Comparison of ENCODE assay signal across 8 cellular contexts in genomic region chr17:40038882-40039513, GRCh38. TPM values are rescaled to one million over a fixed set of nuclear protein-coding genes. Genes with fewer than 3 reads are reported as not detected.
DNase-seq lines count a peak whose midpoint lies in the region; TF ChIP-seq lines count a peak whose summit lies in the region.

No MANE protein-coding gene starts in this region.

- TF ChIP-seq CTCF in AG09309 (IDR thresholded peaks at IDR 0.05; ENCODE audit: control insufficient read depth, insufficient read depth, low read depth, low read length, missing control alignments), result peak; percentile 86
- peak; percentile 86 for TF ChIP-seq CTCF in astrocyte of the cerebellum (IDR thresholded peaks at IDR 0.05; ENCODE audit: low read depth, low read length, missing control alignments)

- peaks cover 21% of the 10 kb centered on the region for H3K36me3 ChIP-seq in iPS-20b (ENCODE audit: insufficient read depth, low read depth, low read length)

- H3K4me3 ChIP-seq in AG09309 (ENCODE audit: control insufficient read depth, low read depth, low read length) (no peak overlapping the region), astrocyte of the cerebellum (ENCODE audit: low read depth, low read length) (no peak overlapping the region), iPS-20b (ENCODE audit: low read length) (no peak overlapping the region)

- H3K27ac ChIP-seq in iPS-20b (ENCODE audit: low read length), result no peak overlapping the region
- H3K27ac ChIP-seq in substantia nigra (ENCODE audit: low read depth, low read length, poor library complexity, severe bottlenecking), result peak overlapping the region; percentile 30

- in situ Hi-C loops in astrocyte of the cerebellum (cut with HindIII; ENCODE audit: low sequenced_read_pairs), result no loop called here

- H3K9me3 ChIP-seq in iPS-20b (ENCODE audit: insufficient read depth, low read depth, low read length), result no peaks in the 10 kb centered on the region

- DNase-seq in AG09309 (ENCODE audit: low read depth) (peak; percentile 50), HT-29 (ENCODE audit: low spot score) (peak; percentile 72), astrocyte of the cerebellum (ENCODE audit: low read depth) (peak; percentile 95), substantia nigra (lab: John Stamatoyannopoulos, UW) (peak in 12 of 49 donors; percentile 1 to 71 (median 12)), NCI-H1048 (lab: John Stamatoyannopoulos, UW) (no peak), NOMO-1 treated with dmso at 0.1 percent for 144 hours (lab: John Stamatoyannopoulos, UW; ENCODE audit: unreplicated experiment) (no peak)
- DNase-seq in activated CD8-positive, alpha-beta memory T cell treated with anti-CD3 and anti-CD28 coated beads for 24 hours, result no peak

- peak overlapping the region; percentile 13; the same call in 1 of the 2 replicates for H3K9ac ChIP-seq in iPS-20b (ENCODE audit: low read depth, low read length)

- H3K27me3 ChIP-seq in iPS-20b (ENCODE audit: insufficient read depth, low read length), result no peaks in the 10 kb centered on the region

- peaks cover 6% of the 10 kb centered on the region; the same call in 1 of the 2 replicates for H3K4me1 ChIP-seq in iPS-20b (ENCODE audit: insufficient read depth, low read length)

RNA-seq across cellular contexts. Expression of gene MED24, which starts 15.2 kb away (rescaled TPM):
- total RNA-seq in HT-29 (2014; rRNA removed; shearing (Covaris generic)), result 56.3 and 56.6 TPM in 2 replicates

RNA-seq across cellular contexts. Expression of gene CSF3, which starts 23.8 kb away (rescaled TPM):
- not detected in 2 replicates for total RNA-seq in HT-29 (2014; rRNA removed; shearing (Covaris generic))

RNA-seq across cellular contexts. Expression of gene THRA, which starts 23.8 kb away (rescaled TPM):
- total RNA-seq in HT-29 (2014; rRNA removed; shearing (Covaris generic)), result 31.1 and 33.2 TPM in 2 replicates

RNA-seq across cellular contexts. Expression of gene PSMD3, which starts 58.4 kb away (rescaled TPM):
- total RNA-seq in HT-29 (2014; rRNA removed; shearing (Covaris generic)), result 236 and 240 TPM in 2 replicates

Comparison
In these comparisons a context has a peak if more than half of its experiments do, and no peak if none do; other contexts are left out.
1. DNase-seq: peak in AG09309 (single experiment), HT-29 (single experiment) and astrocyte of the cerebellum (single experiment); none in NCI-H1048 (single experiment), activated CD8-positive, alpha-beta memory T cell treated with anti-CD3 and anti-CD28 coated beads for 24 hours (single experiment) and NOMO-1 treated with dmso at 0.1 percent for 144 hours (single experiment).